ENCODE assay signal across 22 cellular contexts in genomic region chr15:38781196-38781595, GRCh38.
A peak's percentile ranks its signal among the peaks of the same experiment; 100 is the strongest.
DNase-seq lines count a peak whose midpoint lies in the region; ATAC-seq, FAIRE-seq and TF ChIP-seq lines count a peak whose summit lies in the region.
"Had no signal": no experiment of that assay in that cellular context is flagged by ENCODE, and none has a peak within 500 bp of the region (broad histone marks: within the 10 kb centered on the region; RNA-seq: fewer than 3 reads in every experiment).

No MANE protein-coding gene starts in this region.

- ATAC-seq in HepG2, result no peak
- no peak for ATAC-seq in right lobe of liver
- ATAC-seq in HG02870 (IDR thresholded peaks at IDR 0.05; ENCODE audit: unreplicated experiment), result no peak
- no peak for ATAC-seq in upper lobe of left lung (ENCODE audit: low FRiP score in 2 of 2)
- ATAC-seq: Right ventricle myocardium inferior had no signal

- 3% methylated on average over 2 of the region's 2 CpGs for WGBS in HepG2 (ENCODE audit: low lambda C conversion rate)
- 81% methylated on average over 2 of the region's 2 CpGs for WGBS in right lobe of liver (ENCODE audit: insufficient coverage, low coverage, low lambda C conversion rate, missing lambda C conversion rate)
- WGBS in upper lobe of left lung, 2 donors, result 92 to 95% methylated on average over 2 of the region's 2 CpGs

- H3K4me1 ChIP-seq in HepG2 (ENCODE audit: insufficient read depth, low read length) (no peaks in the 10 kb centered on the region), right lobe of liver (no peaks in the 10 kb centered on the region), astrocyte (ENCODE audit: insufficient read depth, low read length) (no peaks in the 10 kb centered on the region), upper lobe of left lung (no peaks in the 10 kb centered on the region)
- H3K4me1 ChIP-seq: SJSA1 had no signal

- no peak overlapping the region for H3K4me3 ChIP-seq in HepG2 (replicated peaks in 1 of 3; ENCODE audit: insufficient read depth in 1 of 3, low read depth in 2 of 3, low read length in 3 of 3)
- no peak overlapping the region for H3K4me3 ChIP-seq in right lobe of liver
- no peak overlapping the region for H3K4me3 ChIP-seq in astrocyte (ENCODE audit: insufficient read depth, low read depth, low read length)
- H3K4me3 ChIP-seq in upper lobe of left lung, result no peak overlapping the region
- H3K4me3 ChIP-seq: PC-9, SJSA1 had no signal

- H3K79me2 ChIP-seq in HepG2 (ENCODE audit: insufficient read depth, low read length) (no peaks in the 10 kb centered on the region), astrocyte (ENCODE audit: insufficient read depth, low read length) (no peaks in the 10 kb centered on the region)

- intact Hi-C loops in HepG2 (cut with micrococcal nuclease; ENCODE audit: unreplicated experiment) (no loop called here), right lobe of liver (cut with DNase I) (no loop called here)

- H3K4me1 Mint-ChIP-seq in astrocyte (ENCODE audit: low read depth, unreplicated experiment), result peaks cover 7% of the 10 kb centered on the region
- H3K4me1 Mint-ChIP-seq: CD4-positive, alpha-beta memory T cell had no signal

- FAIRE-seq in HepG2 (lab: Jason Lieb, UNC) (no peak), astrocyte (lab: Jason Lieb, UNC) (peak; percentile 26)

- TF ChIP-seq CTCF in HepG2 (CRISPR knock-in tag; IDR thresholded peaks at IDR 0.05), result no peak
- no peak for TF ChIP-seq CTCF in right lobe of liver (IDR thresholded peaks at IDR 0.05)
- TF ChIP-seq CTCF in astrocyte (IDR thresholded peaks at IDR 0.05; ENCODE audit: insufficient read depth, low read depth, low read length), result no peak
- TF ChIP-seq CTCF in upper lobe of left lung (IDR thresholded peaks at IDR 0.05), result no peak

- TF ChIP-seq EP300 in HepG2 (IDR thresholded peaks at IDR 0.05; ENCODE audit: low read depth in 2 of 2, low read length in 2 of 2) (no peak), HepG2 (CRISPR knock-in tag; IDR thresholded peaks at IDR 0.05; ENCODE audit: borderline replicate concordance) (no peak), upper lobe of left lung (IDR thresholded peaks at IDR 0.05) (no peak)

- H3K27me3 ChIP-seq in HepG2 (ENCODE audit: control insufficient read depth in 1 of 2, insufficient read depth in 2 of 2, low read length in 2 of 2), result 0 out of 5 replicates have a peak, but pooled peaks cover 0 to 4% of the 10 kb centered on the region in 2 experiments
- no peaks in the 10 kb centered on the region for H3K27me3 ChIP-seq in right lobe of liver
- no peaks in the 10 kb centered on the region for H3K27me3 ChIP-seq in astrocyte (ENCODE audit: insufficient read depth, low read length)
- no peaks in the 10 kb centered on the region for H3K27me3 ChIP-seq in upper lobe of left lung
- H3K27me3 ChIP-seq: SJSA1 had no signal

- TF ChIP-seq RAD21 in HepG2 (CRISPR knock-in tag; IDR thresholded peaks at IDR 0.05), result no peak

- BruUV-seq in HepG2 (replicated peaks; lab: Mats Ljungman, UMichigan), result no TSS peak

- H3K27ac Mint-ChIP-seq in astrocyte (ENCODE audit: unreplicated experiment), result no peak overlapping the region
- H3K27ac Mint-ChIP-seq: CD4-positive, alpha-beta memory T cell had no signal

- H3K4me2 ChIP-seq in HepG2 (ENCODE audit: low read depth, low read length) (no peak overlapping the region), astrocyte (ENCODE audit: low read length) (no peak overlapping the region)
- H3K4me2 ChIP-seq: PC-9 had no signal

- in situ Hi-C loops in HepG2 (cut with HindIII; ENCODE audit: extremely low pct_ligation_motif_present, low pct_unique_long_range_greater_than_20kb), result no loop called here

- H3K4me3 Mint-ChIP-seq in astrocyte (ENCODE audit: unreplicated experiment), result no peak overlapping the region
- H3K4me3 Mint-ChIP-seq: CD4-positive, alpha-beta memory T cell had no signal

- TF ChIP-seq POLR2A in HepG2 (IDR thresholded peaks at IDR 0.05; ENCODE audit: insufficient read depth in 1 of 2, low read depth in 2 of 2, low read length in 2 of 2) (no peak), right lobe of liver (IDR thresholded peaks at IDR 0.05) (no peak), upper lobe of left lung (IDR thresholded peaks at IDR 0.05) (no peak)

- no peaks in the 10 kb centered on the region for H4K20me1 ChIP-seq in HepG2 (ENCODE audit: insufficient read depth, low read length)
- H4K20me1 ChIP-seq in astrocyte (ENCODE audit: insufficient read depth, low read length), result no peaks in the 10 kb centered on the region

- DNase-seq in HepG2 (ENCODE audit: low spot score), result no peak
- DNase-seq in right lobe of liver, result no peak
- DNase-seq in astrocyte (ENCODE audit: low read depth), result no peak
- peak; percentile 6 for DNase-seq in fibroblast of peridontal ligament (ENCODE audit: extremely low read depth)
- DNase-seq in NCI-H1092 (lab: John Stamatoyannopoulos, UW), result no peak
- DNase-seq in NCI-H82 (lab: John Stamatoyannopoulos, UW), result no peak
- no peak for DNase-seq in upper lobe of left lung
- DNase-seq: 8988T; ACHN; C1 segment of cervical spinal cord; CD4-positive, alpha-beta memory T cell; COR-L47; DMS53; H7; Kasumi-1; NCI-H2029; NCI-H446 treated with DMSO at 0.1 percent for 48 hours; NCI-H526; PC-9 had no signal

- no peaks in the 10 kb centered on the region for H3K9me3 ChIP-seq in HepG2 (ENCODE audit: low read length)
- H3K9me3 ChIP-seq in right lobe of liver, result no peaks in the 10 kb centered on the region
- no peaks in the 10 kb centered on the region for H3K9me3 ChIP-seq in astrocyte (ENCODE audit: insufficient read depth, low read depth, low read length)
- H3K9me3 ChIP-seq in upper lobe of left lung, result no peaks in the 10 kb centered on the region
- H3K9me3 ChIP-seq: SJSA1 had no signal

- no peaks in the 10 kb centered on the region for H3K36me3 ChIP-seq in HepG2 (replicated peaks in 1 of 2; ENCODE audit: control insufficient read depth in 1 of 2, insufficient read depth in 2 of 2, low read length in 2 of 2)
- H3K36me3 ChIP-seq in right lobe of liver, result no peaks in the 10 kb centered on the region
- H3K36me3 ChIP-seq in astrocyte (ENCODE audit: insufficient read depth, low read length), result no peaks in the 10 kb centered on the region
- no peaks in the 10 kb centered on the region for H3K36me3 ChIP-seq in upper lobe of left lung
- H3K36me3 ChIP-seq: SJSA1 had no signal

- H3K9ac ChIP-seq in HepG2 (ENCODE audit: insufficient read depth, low read depth, low read length) (no peak overlapping the region), astrocyte (ENCODE audit: low read length) (no peak overlapping the region)

- H3K27ac ChIP-seq in HepG2 (ENCODE audit: extremely low read length, insufficient read depth, low read length) (no peak overlapping the region), right lobe of liver (no peak overlapping the region), astrocyte (ENCODE audit: low read depth, low read length) (no peak overlapping the region), upper lobe of left lung (no peak overlapping the region)
- H3K27ac ChIP-seq: PC-9, SJSA1 had no signal

- H3K27me3 Mint-ChIP-seq in astrocyte (ENCODE audit: low read depth, unreplicated experiment), result no peaks in the 10 kb centered on the region

- CTCF ChIA-PET in HepG2 (lab: Yijun Ruan, JAX; ENCODE audit: low intra/inter-chr PET ratio, low total read pairs), result no interaction called here

- peaks cover 2% of the 10 kb centered on the region for H3K36me3 Mint-ChIP-seq in astrocyte (ENCODE audit: low read depth, unreplicated experiment)
- H3K36me3 Mint-ChIP-seq: CD4-positive, alpha-beta memory T cell had no signal

- H2AFZ ChIP-seq in HepG2 (ENCODE audit: low read length) (no peak overlapping the region), astrocyte (ENCODE audit: low read depth, low read length) (no peak overlapping the region)
- H2AFZ ChIP-seq: PC-9 had no signal

- POLR2A ChIA-PET in HepG2 (lab: Yijun Ruan, JAX), result no interaction called here

- H3K9me3 Mint-ChIP-seq in astrocyte (ENCODE audit: unreplicated experiment), result peaks cover 13% of the 10 kb centered on the region

TF ChIP-seq in HepG2, 621 proteins besides CTCF, POLR2A, EP300 and RAD21:
- no peak for TF ChIP-seq U2AF1 (optimal IDR thresholded peaks at IDR 0.05; ENCODE audit: low read depth, low read length)
- no peak for TF ChIP-seq DMAP1 (CRISPR knock-in tag; IDR thresholded peaks at IDR 0.05)
- TF ChIP-seq CEBPB (IDR thresholded peaks at IDR 0.05; ENCODE audit: borderline replicate concordance, low read depth, low read length), result 0 out of 2 replicates have a peak, but pooled peaks have one; percentile 38
TF ChIP-seq in HepG2: peak in this region for 1.
